12 cellular contexts compared by ENCODE assay signal in the genomic region with DNA sequence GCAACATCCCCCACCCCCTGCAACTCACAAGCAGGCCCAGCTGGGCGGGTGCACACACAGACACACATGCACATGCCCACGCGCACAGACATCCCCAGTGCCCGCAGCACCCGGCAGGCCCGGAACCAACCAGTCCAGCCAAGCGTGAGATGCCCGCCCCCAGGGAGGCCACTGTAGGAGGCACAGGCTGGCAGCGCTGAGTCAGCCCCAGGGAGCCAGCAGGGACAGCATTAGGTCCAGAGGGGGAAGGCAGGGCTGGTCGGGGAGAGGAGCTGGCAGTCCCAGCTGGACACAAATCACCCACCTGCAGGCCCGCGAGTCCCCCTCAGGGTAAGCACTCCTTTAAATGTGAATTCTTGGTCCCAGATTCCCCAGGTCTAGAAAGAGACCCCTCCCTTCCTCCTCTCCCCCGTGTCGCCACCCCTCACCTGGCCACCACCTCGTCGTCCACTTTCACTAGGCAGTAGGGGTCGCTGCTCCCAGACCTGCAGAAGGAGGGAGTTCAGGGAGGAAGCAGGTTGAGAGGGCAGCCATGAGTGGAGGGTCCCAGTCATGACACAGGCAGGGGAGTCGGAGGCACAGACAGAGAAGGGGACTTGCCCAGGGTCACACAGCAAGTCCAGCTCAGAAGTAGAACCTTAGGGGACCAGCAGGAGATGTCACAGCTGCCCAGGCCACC. TPM values are rescaled to one million over a fixed set of nuclear protein-coding genes. Genes with fewer than 3 reads are reported as not detected.
A peak's percentile ranks its signal among the peaks of the same experiment; 100 is the strongest.
DNase-seq lines count a peak whose midpoint lies in the region; ATAC-seq, FAIRE-seq and TF ChIP-seq lines count a peak whose summit lies in the region.
"Had no signal": no experiment of that assay in that cellular context is flagged by ENCODE, and none has a peak within 500 bp of the region (broad histone marks: within the 10 kb centered on the region; RNA-seq: fewer than 3 reads in every experiment).

No MANE protein-coding gene starts in this region.

- H3K4me1 Mint-ChIP-seq in naive thymus-derived CD4-positive, alpha-beta T cell: peaks cover 0 to 20% (median 7%) of the 10 kb centered on the region in 7 donors
- H3K4me1 Mint-ChIP-seq in endothelial cell (ENCODE audit: unreplicated experiment): no peaks in the 10 kb centered on the region

- TF ChIP-seq POLR2A in GM12878 (IDR thresholded peaks at IDR 0.05; ENCODE audit: low read depth, low read length): no peak

- no peaks in the 10 kb centered on the region for H3K9me3 ChIP-seq in KOPT-K1 (ENCODE audit: insufficient read depth, low read length, poor library complexity, severe bottlenecking)
- H3K9me3 ChIP-seq in GM12878 (replicated peaks; ENCODE audit: control insufficient read depth, insufficient read depth, low read length): no peaks in the 10 kb centered on the region
- no peaks in the 10 kb centered on the region for H3K9me3 ChIP-seq in naive thymus-derived CD4-positive, alpha-beta T cell (ENCODE audit: control insufficient read depth in 2 of 3, low read length in 3 of 3)
- H3K9me3 ChIP-seq: esophagus squamous epithelium, upper lobe of left lung had no signal

- no peaks in the 10 kb centered on the region for H3K36me3 Mint-ChIP-seq in naive thymus-derived CD4-positive, alpha-beta T cell
- H3K36me3 Mint-ChIP-seq in endothelial cell (ENCODE audit: low read depth, unreplicated experiment): no peaks in the 10 kb centered on the region

- no peaks in the 10 kb centered on the region for H3K9me3 Mint-ChIP-seq in naive thymus-derived CD4-positive, alpha-beta T cell
- H3K9me3 Mint-ChIP-seq in endothelial cell (ENCODE audit: unreplicated experiment): no peaks in the 10 kb centered on the region

- no peak overlapping the region for H3K4me3 ChIP-seq in GM12878
- H3K4me3 ChIP-seq in naive thymus-derived CD4-positive, alpha-beta T cell (ENCODE audit: low read length): no peak overlapping the region
- H3K4me3 ChIP-seq: esophagus squamous epithelium, upper lobe of left lung had no signal

- peaks cover 3% of the 10 kb centered on the region; the same call in 1 of the 2 replicates for H3K4me1 ChIP-seq in GM12878 (ENCODE audit: control insufficient read depth, insufficient read depth, low read length)
- H3K4me1 ChIP-seq in naive thymus-derived CD4-positive, alpha-beta T cell (ENCODE audit: control insufficient read depth in 2 of 2, insufficient read depth in 2 of 2, low read length in 2 of 2): peaks cover 0 to 6% of the 10 kb centered on the region in 2 donors

- SMC1A ChIA-PET in GM12878 (lab: Charles Lee; ENCODE audit: uncharacterized antibody, unreplicated experiment): interaction anchor here (1.1 to 1.2 kb wide), 2 partner anchors 26 to 43 kb away, joined by 4 read pairs; no protein-coding TSS in a partner anchor

- CTCF ChIA-PET in GM12878 (lab: Yijun Ruan, JAX): interaction anchor here (0.9 to 3.5 kb wide), 10 partner anchors 23 to 230 kb away, joined by 3 to 14 read pairs (median 3); no protein-coding TSS in a partner anchor
- CTCF ChIA-PET in naive thymus-derived CD4-positive, alpha-beta T cell (lab: Charles Lee): no interaction called here

- H3K4me2 ChIP-seq in GM12878 (ENCODE audit: control insufficient read depth, insufficient read depth): no peak overlapping the region

- peaks cover 0 to 7% (median 0%) of the 10 kb centered on the region in 5 donors for H3K27me3 Mint-ChIP-seq in naive thymus-derived CD4-positive, alpha-beta T cell
- H3K27me3 Mint-ChIP-seq in endothelial cell (ENCODE audit: unreplicated experiment): peaks cover 13% of the 10 kb centered on the region

- intact Hi-C loops in GM12878 (cut with micrococcal nuclease; ENCODE audit: unreplicated experiment): no loop called here
- intact Hi-C loops in naive thymus-derived CD4-positive, alpha-beta T cell (cut with micrococcal nuclease): no loop called here

- 0 out of 2 replicates have a peak, but pooled peaks have one; percentile 7 for TF ChIP-seq RAD21 in GM12878 (IDR thresholded peaks at IDR 0.05; ENCODE audit: insufficient read depth, low read depth, low read length)

- H3K79me2 ChIP-seq in GM12878 (ENCODE audit: control insufficient read depth, insufficient read depth, low read length): no peaks in the 10 kb centered on the region

- WGBS in GM12878 (ENCODE audit: insufficient coverage, insufficient replicate concordance, low lambda C conversion rate, missing lambda C conversion rate): 3% methylated on average over 18 of the region's 18 CpGs

- no TSS peak for BruUV-seq in GM12878 (replicated peaks; lab: Mats Ljungman, UMichigan)

- POLR2A ChIA-PET in GM12878 (lab: Charles Lee): no interaction called here
- POLR2A ChIA-PET in naive thymus-derived CD4-positive, alpha-beta T cell (lab: Charles Lee): no interaction called here

- H3K4me3 Mint-ChIP-seq in naive thymus-derived CD4-positive, alpha-beta T cell: no peak overlapping the region
- no peak overlapping the region for H3K4me3 Mint-ChIP-seq in endothelial cell (ENCODE audit: unreplicated experiment)

- peak; percentile 75 for ATAC-seq in GM12878
- peak; percentile 18 for ATAC-seq in naive thymus-derived CD4-positive, alpha-beta T cell
- ATAC-seq: right cardiac atrium had no signal

- peak; percentile 44 for DNase-seq in CD1c-positive myeloid dendritic cell (ENCODE audit: extremely low spot score)
- DNase-seq in GM12878 (ENCODE audit: low read depth, low spot score): no peak
- no peak for DNase-seq in naive thymus-derived CD4-positive, alpha-beta T cell
- DNase-seq in SW 1271 (lab: John Stamatoyannopoulos, UW): no peak
- no peak for DNase-seq in activated CD8-positive, alpha-beta memory T cell treated with anti-CD3 and anti-CD28 coated beads, Interleukin-2, amount 50 U/mL, for 48 hours
- no peak for DNase-seq in endothelial cell (ENCODE audit: low spot score)
- DNase-seq in GOT3 (lab: John Stamatoyannopoulos, UW): no peak
- DNase-seq: esophagus squamous epithelium, NCI-H2081 treated with DMSO at 0.1 percent for 48 hours, right cardiac atrium had no signal

- H3K36me3 ChIP-seq in KOPT-K1 (ENCODE audit: insufficient read depth, low read length) (peaks cover 17% of the 10 kb centered on the region), GM12878 (ENCODE audit: control insufficient read depth in 2 of 2, insufficient read depth in 2 of 2, low read length in 1 of 2) (no peaks in the 10 kb centered on the region)
- H3K36me3 ChIP-seq in naive thymus-derived CD4-positive, alpha-beta T cell (ENCODE audit: control insufficient read depth in 2 of 3, insufficient read depth in 3 of 3, low read length in 3 of 3): no peaks in the 10 kb centered on the region
- H3K36me3 ChIP-seq: upper lobe of left lung had no signal

- peak; percentile 29 to 41 (median 32); a peak in 4 of 6 replicates for TF ChIP-seq CTCF in GM12878 (IDR thresholded peaks at IDR 0.05 in 2 of 3, conservative IDR thresholded peaks at IDR 0.05 in 1 of 3; ENCODE audit: control insufficient read depth in 2 of 3, extremely low read depth in 1 of 3, insufficient read depth in 1 of 3, low read depth in 3 of 3, low read length in 3 of 3)
- TF ChIP-seq CTCF in endothelial cell (IDR thresholded peaks at IDR 0.05; ENCODE audit: unreplicated experiment): no peak

- no peak for TF ChIP-seq EP300 in GM12878 (IDR thresholded peaks at IDR 0.05; ENCODE audit: borderline replicate concordance in 1 of 2, control insufficient read depth in 1 of 2, low read depth in 2 of 2, low read length in 2 of 2)

- in situ Hi-C loops in GM12878 (cut with MboI): no loop called here

- no peak overlapping the region for H2AFZ ChIP-seq in GM12878 (ENCODE audit: control insufficient read depth, low read depth, low read length)

- RAD21 ChIA-PET in GM12878 (lab: Charles Lee; ENCODE audit: unreplicated experiment): interaction anchor here (0.9 to 2.1 kb wide), 3 partner anchors 23 to 82 kb away, joined by 3 to 7 read pairs (median 3); no protein-coding TSS in a partner anchor

- H4K20me1 ChIP-seq in GM12878 (ENCODE audit: control insufficient read depth, insufficient read depth): no peaks in the 10 kb centered on the region

- no peak for FAIRE-seq in GM12878 (lab: Jason Lieb, UNC)

- H3K27ac ChIP-seq in KOPT-K1 (ENCODE audit: low read depth, low read length, poor library complexity, severe bottlenecking) (peak overlapping the region; percentile 42), GM12878 (ENCODE audit: control insufficient read depth, insufficient read depth) (no peak overlapping the region)
- no peak overlapping the region for H3K27ac ChIP-seq in naive thymus-derived CD4-positive, alpha-beta T cell (ENCODE audit: low read depth, low read length)
- H3K27ac ChIP-seq: esophagus squamous epithelium, upper lobe of left lung had no signal

- peak overlapping the region in 2 of 9 donors; percentile 15 to 65 for H3K27ac Mint-ChIP-seq in naive thymus-derived CD4-positive, alpha-beta T cell
- no peak overlapping the region for H3K27ac Mint-ChIP-seq in endothelial cell (ENCODE audit: unreplicated experiment)

- H3K9ac ChIP-seq in GM12878 (ENCODE audit: control insufficient read depth, insufficient read depth, low read length): no peak overlapping the region

- H3K27me3 ChIP-seq in GM12878 (replicated peaks in 1 of 2; ENCODE audit: control insufficient read depth in 2 of 2, insufficient read depth in 2 of 2, low read length in 1 of 2): no peaks in the 10 kb centered on the region; a peak in 2 of 4 replicates
- H3K27me3 ChIP-seq in naive thymus-derived CD4-positive, alpha-beta T cell (ENCODE audit: control insufficient read depth in 2 of 2, insufficient read depth in 2 of 2, low read length in 2 of 2): no peaks in the 10 kb centered on the region

RNA-seq across cellular contexts. Expression of gene RASAL1, which starts 5.0 kb away (rescaled TPM):
- 6.7 and 11.6 TPM in 2 replicates for total RNA-seq in GM12878 (2013; cell fraction: nucleolus; rRNA removed)
- 1.0 TPM in 1 of 2 replicates, not detected in the other for total RNA-seq in GM12878 (2014; rRNA removed)
- total RNA-seq in GM12878 (2014; rRNA removed; fragmentation: Illumina TruSeq; extraction: Trizol): not detected in 2 replicates
- not detected in 2 replicates for total RNA-seq in GM12878 (2021)
- polyA plus RNA-seq in GM12878 (2011; ENCODE audit: low read depth): 0.13 TPM
- polyA plus RNA-seq in GM12878 (2011; rRNA removed): 0.53 and 0.79 TPM in 2 replicates
- 0.84 and 0.88 TPM in 2 replicates for polyA plus RNA-seq in GM12878 (2011; cell fraction: cytosol; rRNA removed)
- polyA plus RNA-seq in GM12878 (2011; cell fraction: nucleus; rRNA removed): 1.8 and 3.5 TPM in 2 replicates
- 0.24 and 0.31 TPM in 2 replicates for polyA plus RNA-seq in GM12878 (2012)
- not detected in 2 replicates for polyA plus RNA-seq in GM12878 (2014; fragmentation: Illumina TruSeq; extraction: Trizol)
- polyA plus RNA-seq in GM12878 (2014; fragmentation: Nextera tagmentation; extraction: Ambion mirVana): not detected
- 0.04 TPM in 1 of 2 replicates, not detected in the other for polyA plus RNA-seq in GM12878 (2014; rRNA removed)
- under 1 TPM; 0.12 to 0.25 TPM for polyA plus RNA-seq in GM12878 (2016; fragmentation: Nextera tagmentation; extraction: Ambion mirVana)
- 0.22 and 1.2 TPM in 2 replicates for polyA minus RNA-seq in GM12878 (2011; rRNA and poly(A)+ RNA removed)
- polyA minus RNA-seq in GM12878 (2011; cell fraction: cytosol; rRNA and poly(A)+ RNA removed): 0.42 TPM in 1 of 2 replicates, not detected in the other
- polyA minus RNA-seq in GM12878 (2011; cell fraction: nucleus; rRNA and poly(A)+ RNA removed): 0.48 and 1.1 TPM in 2 replicates
- 1 to 10 TPM in 3 of 5 experiments, under 1 TPM in 2; 0.19 to 1.6 (median 1.1) TPM for total RNA-seq in naive thymus-derived CD4-positive, alpha-beta T cell
- 1 to 10 TPM; 1.6 to 2.1 TPM for polyA plus RNA-seq in naive thymus-derived CD4-positive, alpha-beta T cell
- 0.21 TPM for total RNA-seq in endothelial cell (ENCODE audit: unreplicated experiment)
- total RNA-seq: right cardiac atrium had no signal
- polyA plus RNA-seq: right cardiac atrium had no signal

RNA-seq across cellular contexts. Expression of gene CFAP73, which starts 18.9 kb away (rescaled TPM):
- total RNA-seq in GM12878 (2013; cell fraction: nucleolus; rRNA removed): 0.39 and 0.44 TPM in 2 replicates
- not detected in 2 replicates for total RNA-seq in GM12878 (2014; rRNA removed)
- total RNA-seq in GM12878 (2014; rRNA removed; fragmentation: Illumina TruSeq; extraction: Trizol): not detected in 2 replicates
- total RNA-seq in GM12878 (2021): 0.18 TPM in 1 of 2 replicates, not detected in the other
- polyA plus RNA-seq in GM12878 (2011; ENCODE audit: low read depth): not detected
- polyA plus RNA-seq in GM12878 (2011; rRNA removed): not detected in 2 replicates
- 0.07 TPM in 1 of 2 replicates, not detected in the other for polyA plus RNA-seq in GM12878 (2011; cell fraction: cytosol; rRNA removed)
- polyA plus RNA-seq in GM12878 (2011; cell fraction: nucleus; rRNA removed): not detected in 2 replicates
- 0.17 and 0.35 TPM in 2 replicates for polyA plus RNA-seq in GM12878 (2012)
- not detected in 2 replicates for polyA plus RNA-seq in GM12878 (2014; fragmentation: Illumina TruSeq; extraction: Trizol)
- not detected for polyA plus RNA-seq in GM12878 (2014; fragmentation: Nextera tagmentation; extraction: Ambion mirVana)
- polyA plus RNA-seq in GM12878 (2014; rRNA removed): not detected in 2 replicates
- polyA plus RNA-seq in GM12878 (2016; fragmentation: Nextera tagmentation; extraction: Ambion mirVana): not detected
- polyA minus RNA-seq in GM12878 (2011; rRNA and poly(A)+ RNA removed): not detected in 2 replicates
- polyA minus RNA-seq in GM12878 (2011; cell fraction: cytosol; rRNA and poly(A)+ RNA removed): not detected in 2 replicates
- polyA minus RNA-seq in GM12878 (2011; cell fraction: nucleus; rRNA and poly(A)+ RNA removed): not detected in 2 replicates
- under 1 TPM in 3 of 5 experiments, not detected in 2; 0.29 to 0.88 (median 0.48) TPM for total RNA-seq in naive thymus-derived CD4-positive, alpha-beta T cell
- not detected for polyA plus RNA-seq in naive thymus-derived CD4-positive, alpha-beta T cell
- not detected for total RNA-seq in endothelial cell (ENCODE audit: unreplicated experiment)
- total RNA-seq: right cardiac atrium had no signal

RNA-seq across cellular contexts. Expression of gene DDX54, which starts 54.7 kb away (rescaled TPM):
- total RNA-seq in GM12878 (2013; cell fraction: nucleolus; rRNA removed): 71.0 and 82.8 TPM in 2 replicates
- total RNA-seq in GM12878 (2014; rRNA removed): 44.3 and 58.9 TPM in 2 replicates
- total RNA-seq in GM12878 (2014; rRNA removed; fragmentation: Illumina TruSeq; extraction: Trizol): 24.7 and 28.8 TPM in 2 replicates
- total RNA-seq in GM12878 (2021): 94.6 and 115 TPM in 2 replicates
- polyA plus RNA-seq in GM12878 (2011; ENCODE audit: low read depth): 14.3 TPM
- 37.5 and 73.2 TPM in 2 replicates for polyA plus RNA-seq in GM12878 (2011; rRNA removed)
- polyA plus RNA-seq in GM12878 (2011; cell fraction: cytosol; rRNA removed): 85.9 and 87.1 TPM in 2 replicates
- polyA plus RNA-seq in GM12878 (2011; cell fraction: nucleus; rRNA removed): 94.1 and 163 TPM in 2 replicates
- 43.7 and 47.2 TPM in 2 replicates for polyA plus RNA-seq in GM12878 (2012)
- polyA plus RNA-seq in GM12878 (2014; fragmentation: Illumina TruSeq; extraction: Trizol): 6.2 and 27.9 TPM in 2 replicates
- polyA plus RNA-seq in GM12878 (2014; fragmentation: Nextera tagmentation; extraction: Ambion mirVana): 1 to 10 TPM; 1.9 to 8.6 TPM
- 53.7 and 67.0 TPM in 2 replicates for polyA plus RNA-seq in GM12878 (2014; rRNA removed)
- 10 to 100 TPM; 69.7 to 71.9 TPM for polyA plus RNA-seq in GM12878 (2016; fragmentation: Nextera tagmentation; extraction: Ambion mirVana)
- polyA minus RNA-seq in GM12878 (2011; rRNA and poly(A)+ RNA removed): 43.9 and 84.0 TPM in 2 replicates
- polyA minus RNA-seq in GM12878 (2011; cell fraction: cytosol; rRNA and poly(A)+ RNA removed): 28.2 and 42.1 TPM in 2 replicates
- polyA minus RNA-seq in GM12878 (2011; cell fraction: nucleus; rRNA and poly(A)+ RNA removed): 34.2 and 48.4 TPM in 2 replicates
- 10 to 100 TPM; 55.8 to 81.1 (median 76.7) TPM for total RNA-seq in naive thymus-derived CD4-positive, alpha-beta T cell
- 10 to 100 TPM; 18.9 to 40.3 TPM for polyA plus RNA-seq in naive thymus-derived CD4-positive, alpha-beta T cell
- total RNA-seq in endothelial cell (ENCODE audit: unreplicated experiment): 47.5 TPM

RNA-seq across cellular contexts. Expression of gene RITA1, which starts 54.9 kb away (rescaled TPM):
- total RNA-seq in GM12878 (2013; cell fraction: nucleolus; rRNA removed): 37.9 and 38.4 TPM in 2 replicates
- total RNA-seq in GM12878 (2014; rRNA removed): 32.8 and 39.6 TPM in 2 replicates
- total RNA-seq in GM12878 (2014; rRNA removed; fragmentation: Illumina TruSeq; extraction: Trizol): 16.3 and 18.9 TPM in 2 replicates
- 29.2 and 31.4 TPM in 2 replicates for total RNA-seq in GM12878 (2021)
- 24.5 TPM for polyA plus RNA-seq in GM12878 (2011; ENCODE audit: low read depth)
- 15.2 and 19.9 TPM in 2 replicates for polyA plus RNA-seq in GM12878 (2011; rRNA removed)
- polyA plus RNA-seq in GM12878 (2011; cell fraction: cytosol; rRNA removed): 29.9 and 37.4 TPM in 2 replicates
- 20.2 and 21.3 TPM in 2 replicates for polyA plus RNA-seq in GM12878 (2011; cell fraction: nucleus; rRNA removed)
- 16.1 and 17.4 TPM in 2 replicates for polyA plus RNA-seq in GM12878 (2012)
- 5.3 and 13.7 TPM in 2 replicates for polyA plus RNA-seq in GM12878 (2014; fragmentation: Illumina TruSeq; extraction: Trizol)
- 1 to 10 TPM; 2.3 to 6.4 TPM for polyA plus RNA-seq in GM12878 (2014; fragmentation: Nextera tagmentation; extraction: Ambion mirVana)
- 27.3 and 29.8 TPM in 2 replicates for polyA plus RNA-seq in GM12878 (2014; rRNA removed)
- 10 to 100 TPM; 37.4 to 39.9 TPM for polyA plus RNA-seq in GM12878 (2016; fragmentation: Nextera tagmentation; extraction: Ambion mirVana)
- 13.3 and 30.4 TPM in 2 replicates for polyA minus RNA-seq in GM12878 (2011; rRNA and poly(A)+ RNA removed)
- 9.5 and 9.9 TPM in 2 replicates for polyA minus RNA-seq in GM12878 (2011; cell fraction: cytosol; rRNA and poly(A)+ RNA removed)
- 10.6 and 25.4 TPM in 2 replicates for polyA minus RNA-seq in GM12878 (2011; cell fraction: nucleus; rRNA and poly(A)+ RNA removed)
- 10 to 100 TPM in 3 of 5 experiments, 1 to 10 TPM in 2; 6.4 to 20.2 (median 14.1) TPM for total RNA-seq in naive thymus-derived CD4-positive, alpha-beta T cell
- polyA plus RNA-seq in naive thymus-derived CD4-positive, alpha-beta T cell: 10 to 100 TPM; 23.2 to 28.9 TPM
- total RNA-seq in endothelial cell (ENCODE audit: unreplicated experiment): 11.7 TPM
